8 cellular contexts compared by ENCODE assay signal in genomic region chr20:38473353-38473795, GRCh38. TPM values are rescaled to one million over a fixed set of nuclear protein-coding genes. Genes with fewer than 3 reads are reported as not detected.
DNase-seq lines count a peak whose midpoint lies in the region; ATAC-seq and TF ChIP-seq lines count a peak whose summit lies in the region.

No MANE protein-coding gene starts in this region.

- H3K4me2 ChIP-seq in MM.1S (ENCODE audit: low read depth, low read length): peak overlapping the region; percentile 87

- H3K4me3 ChIP-seq in MM.1S (ENCODE audit: low read length): peak overlapping the region; percentile 87
- peak overlapping the region; percentile 78 for H3K4me3 ChIP-seq in mesodermal cell (ENCODE audit: extremely low read depth, insufficient read depth, low read length, poor library complexity, severe bottlenecking)

- peak overlapping the region; percentile 72 for H3K9ac ChIP-seq in MM.1S (ENCODE audit: low read length)

- peak overlapping the region; percentile 91 for H3K4me3 Mint-ChIP-seq in central memory CD8-positive, alpha-beta T cell

- H3F3A ChIP-seq in MM.1S (ENCODE audit: insufficient read depth, low read length): peaks cover 4% of the 10 kb centered on the region; the same call in 1 of the 2 replicates

- H3K9me3 Mint-ChIP-seq in central memory CD8-positive, alpha-beta T cell: no peaks in the 10 kb centered on the region

- H3K79me2 ChIP-seq in MM.1S (ENCODE audit: low read length): peaks cover 54% of the 10 kb centered on the region

- no peaks in the 10 kb centered on the region for H3K9me2 ChIP-seq in MM.1S (replicated peaks; ENCODE audit: insufficient read depth, low read length)

- H3K36me3 ChIP-seq in MM.1S (replicated peaks; ENCODE audit: insufficient read depth, low read length): no peaks in the 10 kb centered on the region
- H3K36me3 ChIP-seq in mesodermal cell (ENCODE audit: control insufficient read depth, insufficient read depth, low read length): peaks cover 9% of the 10 kb centered on the region

- ATAC-seq in central memory CD8-positive, alpha-beta T cell (replicated peaks; ENCODE audit: extremely low read depth, poor library complexity, severe bottlenecking): no peak
- no peak for ATAC-seq in GM19023 (IDR thresholded peaks at IDR 0.05; ENCODE audit: unreplicated experiment)

- peak; percentile 30; the same call in 1 of the 2 replicates for TF ChIP-seq CTCF in MM.1S (IDR thresholded peaks at IDR 0.05; ENCODE audit: low read length)

- 20 to 26% methylated on average over 5 to 7 of the region's 11 CpGs for WGBS in mesodermal cell (ENCODE audit: insufficient coverage in 2 of 2), 2 experiments

- H4K20me1 ChIP-seq in MM.1S (ENCODE audit: insufficient read depth, low read length): no peaks in the 10 kb centered on the region

- H3K4me1 ChIP-seq in MM.1S (ENCODE audit: low read length): peaks cover 13% of the 10 kb centered on the region; the same call in 1 of the 2 replicates
- H3K4me1 ChIP-seq in mesodermal cell (ENCODE audit: control insufficient read depth, insufficient read depth, low read length, poor library complexity, severe bottlenecking): peaks cover 6% of the 10 kb centered on the region

- peaks cover 4% of the 10 kb centered on the region; the same call in 1 of the 2 replicates for H3K27me3 ChIP-seq in MM.1S (replicated peaks; ENCODE audit: insufficient read depth, low read length)

- H3K27ac ChIP-seq in MM.1S (ENCODE audit: low read length) (no peak overlapping the region), mesodermal cell (ENCODE audit: low read depth, low read length, severe bottlenecking) (peak overlapping the region; percentile 86)

- peaks cover 39% of the 10 kb centered on the region for H3K4me1 Mint-ChIP-seq in central memory CD8-positive, alpha-beta T cell

- peak; percentile 10 to 27 for DNase-seq in NCI-H2081 (lab: John Stamatoyannopoulos, UW)
- DNase-seq in NCI-H2081 treated with DMSO at 0.1 percent for 48 hours (lab: John Stamatoyannopoulos, UW): no peak
- DNase-seq in MM.1S: peak; percentile 37
- no peak for DNase-seq in central memory CD8-positive, alpha-beta T cell (ENCODE audit: low spot score in 2 of 2)
- DNase-seq in NCI-H1048 (lab: John Stamatoyannopoulos, UW): no peak
- DNase-seq in amniotic stem cell (lab: John Stamatoyannopoulos, UW): no peak

- H3K27ac Mint-ChIP-seq in central memory CD8-positive, alpha-beta T cell (ENCODE audit: low read depth): peak overlapping the region; percentile 94

- no peaks in the 10 kb centered on the region for H3K27me3 Mint-ChIP-seq in central memory CD8-positive, alpha-beta T cell

- H3K36me3 Mint-ChIP-seq in central memory CD8-positive, alpha-beta T cell (ENCODE audit: insufficient read depth): peaks cover 17% of the 10 kb centered on the region

- H3K9me3 ChIP-seq in MM.1S (replicated peaks; ENCODE audit: insufficient read depth, low read length) (no peaks in the 10 kb centered on the region), mesodermal cell (ENCODE audit: control insufficient read depth, low read length) (no peaks in the 10 kb centered on the region)

- peak overlapping the region; percentile 52; the same call in 1 of the 2 replicates for H2AFZ ChIP-seq in MM.1S (ENCODE audit: low read length)

RNA-seq across cellular contexts. Expression of gene RALGAPB, which starts 0.7 kb away (rescaled TPM):
- polyA plus RNA-seq in mesodermal cell (2013, experiment 1 of 2): 30.2 TPM
- polyA plus RNA-seq in mesodermal cell (2013, experiment 2 of 2): 25.0 TPM

RNA-seq across cellular contexts. Expression of gene SNHG17, which starts 38.2 kb away (rescaled TPM):
- 43.6 TPM for polyA plus RNA-seq in mesodermal cell (2013, experiment 1 of 2)
- polyA plus RNA-seq in mesodermal cell (2013, experiment 2 of 2): 42.7 TPM

Comparison
In these comparisons a context has a peak if more than half of its experiments do, and no peak if none do; other contexts are left out.
1. DNase-seq: peak in NCI-H2081 (2 of 2) and MM.1S (single experiment); none in NCI-H2081 treated with DMSO at 0.1 percent for 48 hours (single experiment), central memory CD8-positive, alpha-beta T cell (0 of 2), NCI-H1048 (single experiment) and amniotic stem cell (single experiment).